Comparison of ENCODE assay signal across 11 cellular contexts in the genomic region with DNA sequence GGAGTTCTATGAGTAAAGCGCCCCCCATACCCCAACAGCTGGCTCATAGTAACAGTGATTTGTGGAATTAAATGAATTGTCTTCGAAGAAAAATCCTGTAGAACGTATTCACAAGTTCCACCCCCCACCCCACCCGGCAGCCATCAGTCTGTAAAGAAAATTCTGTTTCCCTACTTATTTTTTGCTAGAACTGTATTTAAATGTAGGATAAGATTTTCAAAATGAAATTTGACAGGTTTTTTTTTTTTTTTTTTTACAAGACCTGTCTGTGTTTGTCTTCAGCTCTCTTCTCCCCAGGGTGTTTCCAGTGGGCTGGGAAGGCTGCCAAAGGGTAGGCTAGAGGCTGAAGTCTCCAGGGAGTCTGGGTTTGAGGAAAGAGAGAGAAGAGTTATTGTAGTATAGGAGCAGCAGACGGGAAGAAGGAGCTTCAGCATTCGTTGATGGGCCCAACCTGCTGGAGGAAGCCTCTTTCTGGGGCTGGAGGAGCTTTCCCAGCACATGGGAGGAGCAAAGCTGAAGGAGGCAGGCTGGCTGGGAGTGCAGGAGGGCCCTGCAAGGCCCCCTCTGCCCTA.
A peak's percentile ranks its signal among the peaks of the same experiment; 100 is the strongest.
DNase-seq lines count a peak whose midpoint lies in the region; ATAC-seq and TF ChIP-seq lines count a peak whose summit lies in the region.
"Had no signal": no experiment of that assay in that cellular context is flagged by ENCODE, and none has a peak within 500 bp of the region (broad histone marks: within the 10 kb centered on the region; RNA-seq: fewer than 3 reads in every experiment).

No MANE protein-coding gene starts in this region.

- H3K36me3 Mint-ChIP-seq in activated CD4-positive, alpha-beta memory T cell treated with anti-CD3 and anti-CD28 coated beads, Interleukin-2, amount 10 ng/mL, durations not matched to agents 7 days and 5 days (ENCODE audit: low read depth): no peaks in the 10 kb centered on the region

- no peaks in the 10 kb centered on the region for H3K9me2 ChIP-seq in SK-N-SH

- ATAC-seq in left cardiac atrium: peak; percentile 67 to 77
- ATAC-seq: lower lobe of right lung had no signal

- H3K4me1 ChIP-seq in SK-N-SH (ENCODE audit: control insufficient read depth in 1 of 2, insufficient read depth in 2 of 2, low read depth in 1 of 2, low read length in 1 of 2): no peaks in the 10 kb centered on the region; a peak in 2 of 4 replicates
- H3K4me1 ChIP-seq: lower lobe of right lung had no signal

- no peaks in the 10 kb centered on the region for H3F3A ChIP-seq in SK-N-SH (replicated peaks; ENCODE audit: insufficient read depth)

- no peaks in the 10 kb centered on the region for H3K36me3 ChIP-seq in SK-N-SH (replicated peaks in 1 of 2; ENCODE audit: control insufficient read depth in 1 of 2, insufficient read depth in 2 of 2, low read length in 1 of 2)
- H3K36me3 ChIP-seq: lower lobe of right lung had no signal

- H3K4me3 Mint-ChIP-seq in activated CD4-positive, alpha-beta memory T cell treated with anti-CD3 and anti-CD28 coated beads, Interleukin-2, amount 10 ng/mL, durations not matched to agents 7 days and 5 days: no peak overlapping the region

- no peak overlapping the region for H3K9ac ChIP-seq in SK-N-SH

- no peaks in the 10 kb centered on the region for H3K4me1 Mint-ChIP-seq in activated CD4-positive, alpha-beta memory T cell treated with anti-CD3 and anti-CD28 coated beads, Interleukin-2, amount 10 ng/mL, durations not matched to agents 7 days and 5 days

- H3K4me2 ChIP-seq in SK-N-SH: no peak overlapping the region

- no peaks in the 10 kb centered on the region for H3K79me2 ChIP-seq in SK-N-SH (ENCODE audit: insufficient read depth)

- POLR2A ChIA-PET in activated CD4-positive, alpha-beta memory T cell treated with anti-CD3 and anti-CD28 coated beads, Interleukin-2, amount 10 ng/mL, durations not matched to agents 7 days and 5 days (lab: Charles Lee): no interaction called here
- POLR2A ChIA-PET in SK-N-SH (lab: Yijun Ruan, JAX): no interaction called here

- H4K20me1 ChIP-seq in SK-N-SH (ENCODE audit: insufficient read depth): no peaks in the 10 kb centered on the region

- no peaks in the 10 kb centered on the region; the same call in 1 of the 2 replicates for H3K27me3 ChIP-seq in SK-N-SH (ENCODE audit: insufficient read depth)

- peak; percentile 12 for DNase-seq in COLO668 (lab: John Stamatoyannopoulos, UW; ENCODE audit: unreplicated experiment)
- peak; percentile 54 for DNase-seq in LNCaP clone FGC (ENCODE audit: low read depth)
- peak; percentile 19 for DNase-seq in NCI-H226
- peak; percentile 37 for DNase-seq in left cardiac atrium
- DNase-seq in EL: no peak
- no peak for DNase-seq in ureter (ENCODE audit: low spot score)
- no peak for DNase-seq in activated CD4-positive, alpha-beta memory T cell treated with anti-CD3 and anti-CD28 coated beads, Interleukin-2, amount 10 ng/mL, durations not matched to agents 7 days and 5 days
- no peak for DNase-seq in SK-N-SH
- DNase-seq: lower lobe of right lung, nucleus accumbens had no signal

- TF ChIP-seq RAD21 in SK-N-SH (IDR thresholded peaks at IDR 0.05; ENCODE audit: low read length): no peak

- intact Hi-C loops in left cardiac atrium (cut with DNase I): no loop called here

- no peaks in the 10 kb centered on the region for H3K9me3 ChIP-seq in SK-N-SH
- H3K9me3 ChIP-seq: lower lobe of right lung had no signal

- H3K27me3 Mint-ChIP-seq in activated CD4-positive, alpha-beta memory T cell treated with anti-CD3 and anti-CD28 coated beads, Interleukin-2, amount 10 ng/mL, durations not matched to agents 7 days and 5 days: no peaks in the 10 kb centered on the region

- H3K4me3 ChIP-seq in LNCaP clone FGC (ENCODE audit: low read depth, low read length) (no peak overlapping the region), SK-N-SH (ENCODE audit: low read depth in 2 of 2, low read length in 1 of 2) (no peak overlapping the region)
- H3K4me3 ChIP-seq: lower lobe of right lung had no signal

- H3K27ac Mint-ChIP-seq in activated CD4-positive, alpha-beta memory T cell treated with anti-CD3 and anti-CD28 coated beads, Interleukin-2, amount 10 ng/mL, durations not matched to agents 7 days and 5 days: no peak overlapping the region

- H2AFZ ChIP-seq in SK-N-SH (ENCODE audit: low read depth): no peak overlapping the region

- no peak overlapping the region for H3K27ac ChIP-seq in SK-N-SH (ENCODE audit: low read depth in 2 of 2, low read length in 1 of 2)
- H3K27ac ChIP-seq: lower lobe of right lung, RWPE1 had no signal

- TF ChIP-seq EP300 in SK-N-SH (IDR thresholded peaks at IDR 0.05; ENCODE audit: borderline replicate concordance in 1 of 2, low read depth in 1 of 2, low read length in 1 of 2): no peak

- CTCF ChIA-PET in activated CD4-positive, alpha-beta memory T cell treated with anti-CD3 and anti-CD28 coated beads, Interleukin-2, amount 10 ng/mL, durations not matched to agents 7 days and 5 days (lab: Charles Lee): no interaction called here
- CTCF ChIA-PET in SK-N-SH (lab: Yijun Ruan, JAX): interaction anchor here (1.0 kb wide), 1 partner anchor 8 kb away, joined by 3 read pairs; no protein-coding TSS in a partner anchor

- no peak for TF ChIP-seq CTCF in LNCaP clone FGC (IDR thresholded peaks at IDR 0.05; ENCODE audit: control insufficient read depth, extremely low read depth, insufficient read depth)
- TF ChIP-seq CTCF in SK-N-SH (IDR thresholded peaks at IDR 0.05): no peak

- peaks cover 3% of the 10 kb centered on the region for H3K9me3 Mint-ChIP-seq in activated CD4-positive, alpha-beta memory T cell treated with anti-CD3 and anti-CD28 coated beads, Interleukin-2, amount 10 ng/mL, durations not matched to agents 7 days and 5 days

- 36% methylated on average over 6 of the region's 6 CpGs for WGBS in SK-N-SH (ENCODE audit: low lambda C conversion rate)

TF ChIP-seq in SK-N-SH, 30 proteins besides CTCF, POLR2A, EP300 and RAD21 (continues in another document):
- no peak for TF ChIP-seq MXI1 (IDR thresholded peaks at IDR 0.05; ENCODE audit: low read depth, low read length)
- no peak for TF ChIP-seq FOXJ3 (CRISPR knock-in tag; IDR thresholded peaks at IDR 0.05)
- TF ChIP-seq NFIC (IDR thresholded peaks at IDR 0.05; ENCODE audit: borderline replicate concordance): no peak
- TF ChIP-seq SIN3A (IDR thresholded peaks at IDR 0.05; ENCODE audit: borderline replicate concordance, low read depth, low read length): no peak
- TF ChIP-seq, protein P1, sequence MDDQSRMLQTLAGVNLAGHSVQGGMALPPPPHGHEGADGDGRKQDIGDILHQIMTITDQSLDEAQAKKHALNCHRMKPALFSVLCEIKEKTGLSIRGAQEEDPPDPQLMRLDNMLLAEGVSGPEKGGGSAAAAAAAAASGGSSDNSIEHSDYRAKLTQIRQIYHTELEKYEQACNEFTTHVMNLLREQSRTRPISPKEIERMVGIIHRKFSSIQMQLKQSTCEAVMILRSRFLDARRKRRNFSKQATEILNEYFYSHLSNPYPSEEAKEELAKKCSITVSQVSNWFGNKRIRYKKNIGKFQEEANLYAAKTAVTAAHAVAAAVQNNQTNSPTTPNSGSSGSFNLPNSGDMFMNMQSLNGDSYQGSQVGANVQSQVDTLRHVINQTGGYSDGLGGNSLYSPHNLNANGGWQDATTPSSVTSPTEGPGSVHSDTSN (IDR thresholded peaks at IDR 0.05): no peak
- no peak for TF ChIP-seq YY1 (IDR thresholded peaks at IDR 0.05; ENCODE audit: low read depth)
- no peak for TF ChIP-seq TEAD4 (IDR thresholded peaks at IDR 0.05; ENCODE audit: borderline replicate concordance, insufficient read depth)
- TF ChIP-seq POLR2AphosphoS5 (IDR thresholded peaks at IDR 0.05; ENCODE audit: low read depth, low read length): no peak
- TF ChIP-seq, protein P2, sequence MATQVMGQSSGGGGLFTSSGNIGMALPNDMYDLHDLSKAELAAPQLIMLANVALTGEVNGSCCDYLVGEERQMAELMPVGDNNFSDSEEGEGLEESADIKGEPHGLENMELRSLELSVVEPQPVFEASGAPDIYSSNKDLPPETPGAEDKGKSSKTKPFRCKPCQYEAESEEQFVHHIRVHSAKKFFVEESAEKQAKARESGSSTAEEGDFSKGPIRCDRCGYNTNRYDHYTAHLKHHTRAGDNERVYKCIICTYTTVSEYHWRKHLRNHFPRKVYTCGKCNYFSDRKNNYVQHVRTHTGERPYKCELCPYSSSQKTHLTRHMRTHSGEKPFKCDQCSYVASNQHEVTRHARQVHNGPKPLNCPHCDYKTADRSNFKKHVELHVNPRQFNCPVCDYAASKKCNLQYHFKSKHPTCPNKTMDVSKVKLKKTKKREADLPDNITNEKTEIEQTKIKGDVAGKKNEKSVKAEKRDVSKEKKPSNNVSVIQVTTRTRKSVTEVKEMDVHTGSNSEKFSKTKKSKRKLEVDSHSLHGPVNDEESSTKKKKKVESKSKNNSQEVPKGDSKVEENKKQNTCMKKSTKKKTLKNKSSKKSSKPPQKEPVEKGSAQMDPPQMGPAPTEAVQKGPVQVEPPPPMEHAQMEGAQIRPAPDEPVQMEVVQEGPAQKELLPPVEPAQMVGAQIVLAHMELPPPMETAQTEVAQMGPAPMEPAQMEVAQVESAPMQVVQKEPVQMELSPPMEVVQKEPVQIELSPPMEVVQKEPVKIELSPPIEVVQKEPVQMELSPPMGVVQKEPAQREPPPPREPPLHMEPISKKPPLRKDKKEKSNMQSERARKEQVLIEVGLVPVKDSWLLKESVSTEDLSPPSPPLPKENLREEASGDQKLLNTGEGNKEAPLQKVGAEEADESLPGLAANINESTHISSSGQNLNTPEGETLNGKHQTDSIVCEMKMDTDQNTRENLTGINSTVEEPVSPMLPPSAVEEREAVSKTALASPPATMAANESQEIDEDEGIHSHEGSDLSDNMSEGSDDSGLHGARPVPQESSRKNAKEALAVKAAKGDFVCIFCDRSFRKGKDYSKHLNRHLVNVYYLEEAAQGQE (IDR thresholded peaks at IDR 0.05; ENCODE audit: low read depth, low read length): no peak
- no peak for TF ChIP-seq JUND (IDR thresholded peaks at IDR 0.05)
- no peak for TF ChIP-seq RCOR1 (IDR thresholded peaks at IDR 0.05; ENCODE audit: low read length)
- TF ChIP-seq SMC3 (IDR thresholded peaks at IDR 0.05; ENCODE audit: low read depth, low read length): no peak
- TF ChIP-seq, protein P3, sequence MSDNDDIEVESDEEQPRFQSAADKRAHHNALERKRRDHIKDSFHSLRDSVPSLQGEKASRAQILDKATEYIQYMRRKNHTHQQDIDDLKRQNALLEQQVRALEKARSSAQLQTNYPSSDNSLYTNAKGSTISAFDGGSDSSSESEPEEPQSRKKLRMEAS (IDR thresholded peaks at IDR 0.05; ENCODE audit: low read depth): no peak
- TF ChIP-seq CHD2 (IDR thresholded peaks at IDR 0.05; ENCODE audit: low read length, partially characterized antibody): no peak
- no peak for TF ChIP-seq RFX5 (IDR thresholded peaks at IDR 0.05; ENCODE audit: low read length)
- TF ChIP-seq FOXM1 (IDR thresholded peaks at IDR 0.05; ENCODE audit: low read depth): no peak
- no peak for TF ChIP-seq GABPA (IDR thresholded peaks at IDR 0.05; ENCODE audit: low read depth)

Comparison
In these comparisons a context has a peak if more than half of its experiments do, and no peak if none do; other contexts are left out.
1. DNase-seq: peak in COLO668 (single experiment), LNCaP clone FGC (single experiment), NCI-H226 (single experiment) and left cardiac atrium (single experiment); none in EL (single experiment), ureter (single experiment), activated CD4-positive, alpha-beta memory T cell treated with anti-CD3 and anti-CD28 coated beads, Interleukin-2, amount 10 ng/mL, durations not matched to agents 7 days and 5 days (single experiment) and SK-N-SH (single experiment).